In genomic region chr6:38554700-38555413, GRCh38 we compare ENCODE assay signal across 12 cellular contexts.
DNase-seq lines count a peak whose midpoint lies in the region; ATAC-seq and TF ChIP-seq lines count a peak whose summit lies in the region.
"Had no signal": no experiment of that assay in that cellular context is flagged by ENCODE, and none has a peak within 500 bp of the region (broad histone marks: within the 10 kb centered on the region; RNA-seq: fewer than 3 reads in every experiment).

No MANE protein-coding gene starts in this region.

- peak overlapping the region; percentile 4 for H3K27ac ChIP-seq in rectal smooth muscle tissue (ENCODE audit: low read depth, low read length)
- no peak overlapping the region for H3K27ac ChIP-seq in aorta (ENCODE audit: low read depth in 1 of 2, low read length in 2 of 2)

- H3K36me3 ChIP-seq in rectal smooth muscle tissue (ENCODE audit: control insufficient read depth, insufficient read depth, low read length) (no peaks in the 10 kb centered on the region), aorta (ENCODE audit: control insufficient read depth in 1 of 2, insufficient read depth in 2 of 2, low read length in 1 of 2) (no peaks in the 10 kb centered on the region)

- H3K9ac ChIP-seq in rectal smooth muscle tissue (ENCODE audit: low read length): no peak overlapping the region

- 75 to 77% methylated on average over 4 of the region's 4 CpGs for WGBS in aorta, 2 donors

- no peak overlapping the region for H3K4me3 ChIP-seq in epithelial cell of esophagus (ENCODE audit: low read length)
- H3K4me3 ChIP-seq in rectal smooth muscle tissue (ENCODE audit: low read length): no peak overlapping the region
- no peak overlapping the region for H3K4me3 ChIP-seq in aorta (ENCODE audit: low read length in 2 of 2)

- H3K9me3 ChIP-seq in aorta (ENCODE audit: control insufficient read depth, low read length): no peaks in the 10 kb centered on the region

- DNase-seq in EL (peak; percentile 43), NCI-H446 treated with DMSO at 0.1 percent for 48 hours (lab: John Stamatoyannopoulos, UW) (peak; percentile 74), epithelial cell of esophagus (ENCODE audit: low read depth) (peak; percentile 50), NCI-H748 treated with DMSO at 0.1 percent for 48 hours (lab: John Stamatoyannopoulos, UW) (no peak), aorta (no peak)
- DNase-seq in central memory CD4-positive, alpha-beta T cell: no peak
- DNase-seq: cortex of kidney, DMS79 treated with DMSO at 0.1 percent for 48 hours, NCI-H1930 had no signal

- no peak for TF ChIP-seq CTCF in epithelial cell of esophagus (IDR thresholded peaks at IDR 0.05; ENCODE audit: insufficient read depth, low read depth, low read length, missing control alignments)

- intact Hi-C loops in aorta (cut with DNase I): no loop called here

- H3K27me3 ChIP-seq in rectal smooth muscle tissue (ENCODE audit: control insufficient read depth, insufficient read depth, low read length) (no peaks in the 10 kb centered on the region), aorta (ENCODE audit: control insufficient read depth in 1 of 2, insufficient read depth in 2 of 2, low read length in 1 of 2) (no peaks in the 10 kb centered on the region)

- ATAC-seq in aorta (ENCODE audit: low FRiP score) (no peak), HG03432 (IDR thresholded peaks at IDR 0.05; ENCODE audit: unreplicated experiment) (no peak)
- ATAC-seq: Right ventricle myocardium inferior had no signal

- H3K4me1 ChIP-seq in rectal smooth muscle tissue (ENCODE audit: control insufficient read depth, insufficient read depth, low read length) (peaks cover 8% of the 10 kb centered on the region), aorta (ENCODE audit: control insufficient read depth in 1 of 2, insufficient read depth in 2 of 2, low read length in 2 of 2) (peaks cover 0 to 1% of the 10 kb centered on the region in 2 donors)

Comparison
In these comparisons a context has a peak if more than half of its experiments do, and no peak if none do; other contexts are left out.
1. DNase-seq: peak in EL (single experiment), NCI-H446 treated with DMSO at 0.1 percent for 48 hours (single experiment) and epithelial cell of esophagus (single experiment); none in NCI-H748 treated with DMSO at 0.1 percent for 48 hours (single experiment), central memory CD4-positive, alpha-beta T cell (single experiment) and aorta (0 of 2).